Comparison of ENCODE assay signal across 9 cellular contexts in the genomic region with DNA sequence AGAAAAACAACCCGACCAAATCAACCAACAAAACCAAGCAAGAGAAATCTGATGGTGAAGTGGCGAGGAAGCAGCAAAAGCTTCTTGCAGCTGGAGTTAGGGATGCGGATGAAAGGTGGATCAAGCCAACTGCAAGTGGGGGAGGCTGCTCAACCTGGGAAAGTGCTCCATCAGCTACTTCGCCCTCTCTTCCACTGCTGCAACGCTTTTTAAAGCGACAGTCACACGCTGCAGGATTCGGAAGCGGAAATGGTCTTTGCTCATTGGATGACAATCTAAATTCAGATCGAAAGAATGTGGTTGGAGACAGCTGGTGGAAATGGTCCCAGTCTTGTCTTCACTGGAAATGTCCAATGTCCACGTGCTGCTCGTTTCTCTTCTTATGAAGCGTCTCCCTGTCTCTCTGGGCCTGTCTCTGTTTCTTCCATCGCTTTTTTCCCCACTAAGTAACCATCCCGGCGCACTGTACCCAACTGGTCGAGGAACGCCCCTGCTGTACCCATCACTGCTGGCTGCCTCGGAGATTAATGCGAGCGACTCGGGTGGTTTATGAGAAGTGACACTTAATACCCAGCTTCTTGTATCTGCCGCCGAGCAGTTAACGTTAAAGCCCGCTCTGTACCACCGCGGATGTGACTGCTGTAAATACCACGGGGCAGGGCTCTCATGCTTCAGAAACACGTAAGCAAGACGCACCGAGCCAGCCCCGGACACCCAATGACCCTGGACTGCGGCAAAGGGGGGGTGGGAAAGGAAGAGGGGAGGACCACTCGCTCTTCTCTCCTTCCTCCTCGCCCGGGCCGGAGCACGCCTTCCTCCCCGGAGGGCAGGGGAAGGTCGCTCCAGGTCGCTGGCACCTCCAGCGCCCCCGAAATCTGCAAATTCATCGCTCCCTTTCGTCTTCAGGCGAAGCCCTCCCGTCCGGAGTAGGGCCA. TPM values are rescaled to one million over a fixed set of nuclear protein-coding genes. Genes with fewer than 3 reads are reported as not detected.
DNase-seq lines count a peak whose midpoint lies in the region; ATAC-seq and TF ChIP-seq lines count a peak whose summit lies in the region.
"Had no signal": no experiment of that assay in that cellular context is flagged by ENCODE, and none has a peak within 500 bp of the region (broad histone marks: within the 10 kb centered on the region; RNA-seq: fewer than 3 reads in every experiment).

No MANE protein-coding gene starts in this region.

- H3K36me3 ChIP-seq in adipocyte (ENCODE audit: control insufficient read depth, insufficient read depth, low read length, severe bottlenecking), result no peaks in the 10 kb centered on the region
- no peaks in the 10 kb centered on the region for H3K36me3 ChIP-seq in spleen

- WGBS in spleen, 5 donors, result 5 to 8% (median 6%) methylated on average over 36 to 49 of the region's 49 CpGs

- DNase-seq in GM03348 (ENCODE audit: low spot score) (peak; percentile 76), NCI-H524 treated with DMSO at 0.1 percent for 48 hours (lab: John Stamatoyannopoulos, UW) (peak; percentile 58), adipocyte (ENCODE audit: low read depth) (peak; percentile 21), iPS-NIHi11 (ENCODE audit: low spot score) (peak; percentile 35), spleen (peak; percentile 80), mucosa of gallbladder (ENCODE audit: low spot score) (no peak), SIG-M5 (lab: John Stamatoyannopoulos, UW) (no peak)

- no peak for ATAC-seq in HG03175 (IDR thresholded peaks at IDR 0.05; ENCODE audit: unreplicated experiment)

- H3K4me3 ChIP-seq in adipocyte (ENCODE audit: low read length) (peak overlapping the region; percentile 82), spleen (peak overlapping the region; percentile 58 to 88 (median 76))

- H3K27me3 ChIP-seq in adipocyte (replicated peaks; ENCODE audit: control insufficient read depth, insufficient read depth, low read length) (peaks cover 58% of the 10 kb centered on the region), spleen (replicated peaks in 1 of 7) (peaks cover 0 to 96% (median 46%) of the 10 kb centered on the region in 7 donors)

- no peaks in the 10 kb centered on the region for H3K9me3 ChIP-seq in adipocyte (ENCODE audit: control insufficient read depth, low read length)
- H3K9me3 ChIP-seq in spleen, result no peaks in the 10 kb centered on the region

- TF ChIP-seq CTCF in spleen (IDR thresholded peaks at IDR 0.05 in 8 of 11, conservative IDR thresholded peaks at IDR 0.05 in 3 of 11), result no peak

- no peak overlapping the region for H3K9ac ChIP-seq in adipocyte (ENCODE audit: low read length)

- TF ChIP-seq POLR2A in spleen (IDR thresholded peaks at IDR 0.05), result no peak

- peak overlapping the region in 2 of 8 donors; percentile 46 to 59 for H3K27ac ChIP-seq in spleen

- intact Hi-C loops in spleen (cut with DNase I; ENCODE audit: low total_unique reads), result no loop called here

- peaks cover 20% of the 10 kb centered on the region for H3K4me1 ChIP-seq in adipocyte (ENCODE audit: control insufficient read depth, insufficient read depth, low read length)
- H3K4me1 ChIP-seq in spleen, result peaks cover 24 to 55% (median 46%) of the 10 kb centered on the region in 6 donors

RNA-seq across cellular contexts. Expression of a gene that starts 1.9 kb away (rescaled TPM):
- under 1 TPM in 3 of 7 donors, not detected in 4; 0.23 to 0.26 (median 0.25) TPM for total RNA-seq in spleen
- polyA plus RNA-seq in spleen, result under 1 TPM; 0.06 to 0.11 (median 0.06) TPM
- 1.5 TPM for total RNA-seq in mucosa of gallbladder
- total RNA-seq: T-helper 1 cell treated with Interleukin-12 subunit alpha and Interleukin-12 subunit beta and Interleukin-4 antibody, amounts not matched to agents 30 ng/mL and 1 ng/mL, for 36 hours had no signal

Comparison
In these comparisons a context has a peak if more than half of its experiments do, and no peak if none do; other contexts are left out.
1. DNase-seq: peak in GM03348 (single experiment), NCI-H524 treated with DMSO at 0.1 percent for 48 hours (single experiment), adipocyte (single experiment), iPS-NIHi11 (single experiment) and spleen (single experiment); none in mucosa of gallbladder (single experiment) and SIG-M5 (single experiment).